In the genomic region with DNA sequence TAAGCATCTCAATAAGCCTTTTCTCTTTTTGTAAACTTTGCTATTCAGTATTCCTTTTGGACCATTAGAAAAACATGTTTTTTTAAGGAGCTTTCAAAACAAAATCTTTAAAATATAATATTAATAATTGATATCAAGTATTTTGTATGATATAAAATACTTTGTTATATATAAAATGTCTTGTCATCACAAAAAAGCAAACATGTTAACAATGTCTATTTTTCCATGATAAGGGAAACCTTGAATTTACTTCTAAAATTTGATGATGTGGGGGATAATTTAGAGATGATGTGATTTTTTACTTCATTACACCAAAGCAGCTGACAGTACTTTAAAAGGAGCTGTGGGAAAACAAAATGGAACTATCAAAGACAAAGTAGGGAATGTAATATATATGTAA, we compare ENCODE assay signal across 31 cellular contexts.
"Had no signal": no experiment of that assay in that cellular context is flagged by ENCODE, and none has a peak within 500 bp of the region (broad histone marks: within the 10 kb centered on the region; RNA-seq: fewer than 3 reads in every experiment).

No MANE protein-coding gene starts in this region.

- H3K27me3 Mint-ChIP-seq: progenitor cell of endocrine pancreas; stimulated activated memory B cell treated with anti-CD40 and anti-IgM and Interleukin-4, amounts not matched to agents 10 μg/mL and 1 μg/mL and 100 μg/mL, for 72 hours; stimulated activated naive CD8-positive, alpha-beta T cell treated with anti-CD3 and anti-CD28 coated beads, Interleukin-15, amount 100 ng/mL, for 72 hours; type B pancreatic cell had no signal

- H3K36me3 ChIP-seq: neural progenitor cell, ovary, spleen, suprapubic skin, tibial artery, transverse colon, upper lobe of right lung, uterus had no signal

- H3K4me3 ChIP-seq: neural progenitor cell, ovary, psoas muscle, skin epidermis, smooth muscle cell, spleen, suprapubic skin, testis, tibial artery, transverse colon, upper lobe of right lung, uterus had no signal

- H3K9me3 ChIP-seq: ovary, psoas muscle, suprapubic skin, testis, tibial artery, transverse colon, upper lobe of right lung, uterus had no signal

- H3K4me2 ChIP-seq: neural progenitor cell, smooth muscle cell had no signal

- H3K4me3 Mint-ChIP-seq: natural killer cell; nephron; neural progenitor cell; stimulated activated memory B cell treated with anti-CD40 and anti-IgM and Interleukin-4, amounts not matched to agents 10 μg/mL and 1 μg/mL and 100 μg/mL, for 72 hours; stimulated activated naive CD8-positive, alpha-beta T cell treated with anti-CD3 and anti-CD28 coated beads, Interleukin-15, amount 100 ng/mL, for 72 hours; type B pancreatic cell had no signal

- H2AFZ ChIP-seq: neural progenitor cell, parathyroid adenoma had no signal

- H3K27ac Mint-ChIP-seq: natural killer cell; nephron; neural progenitor cell; progenitor cell of endocrine pancreas; stimulated activated memory B cell treated with anti-CD40 and anti-IgM and Interleukin-4, amounts not matched to agents 10 μg/mL and 1 μg/mL and 100 μg/mL, for 72 hours; stimulated activated naive CD8-positive, alpha-beta T cell treated with anti-CD3 and anti-CD28 coated beads, Interleukin-15, amount 100 ng/mL, for 72 hours; type B pancreatic cell had no signal

- H3K9me3 Mint-ChIP-seq: neural progenitor cell, type B pancreatic cell had no signal

- H3K36me3 Mint-ChIP-seq: neural progenitor cell; stimulated activated memory B cell treated with anti-CD40 and anti-IgM and Interleukin-4, amounts not matched to agents 10 μg/mL and 1 μg/mL and 100 μg/mL, for 72 hours; type B pancreatic cell had no signal

- H3K27me3 ChIP-seq: neural progenitor cell, ovary, spleen, suprapubic skin, testis, tibial artery, transverse colon, upper lobe of right lung, uterus had no signal

- ATAC-seq: natural killer cell; psoas muscle; right cardiac atrium; sciatic nerve; stimulated activated memory B cell treated with anti-CD40 and anti-IgM and Interleukin-4, amounts not matched to agents 10 μg/mL and 1 μg/mL and 100 μg/mL, for 72 hours; stimulated activated naive CD8-positive, alpha-beta T cell treated with anti-CD3 and anti-CD28 coated beads, Interleukin-15, amount 100 ng/mL, for 72 hours; stimulated activated naive CD8-positive, alpha-beta T cell treated with anti-CD3 and anti-CD28 coated beads, Interleukin-15, Interleukin-2, amounts not matched to agents 100 U/mL and 50 U/mL, for 24 hours; upper lobe of right lung had no signal

- H3K27ac ChIP-seq: neural progenitor cell, ovary, parathyroid adenoma, psoas muscle, skin epidermis, spleen, suprapubic skin, testis, tibial artery, transverse colon, upper lobe of right lung, uterus had no signal

- DNase-seq: natural killer cell; occipital lobe; ovary; posterior cingulate gyrus; psoas muscle; right cardiac atrium; spleen; stimulated activated CD4-positive, alpha-beta T cell treated with anti-CD3 and anti-CD28 coated beads, Interleukin-12 subunit alpha, Interleukin-12 subunit beta, amount 100 ng/mL, for 4 hours; stimulated activated CD4-positive, alpha-beta T cell treated with anti-CD3 and anti-CD28 coated beads, Interleukin-1b, Interleukin-23, amount 100 ng/mL, for 48 hours; stimulated activated CD4-positive, alpha-beta T cell treated with anti-CD3 and anti-CD28 coated beads, Interleukin-4, amount 100 ng/mL, for 1 hour; stimulated activated CD4-positive, alpha-beta T cell treated with anti-CD3 and anti-CD28 coated beads, Interleukin-4, amount 100 ng/mL, for 4 hours; stimulated activated CD8-positive, alpha-beta memory T cell treated with anti-CD3 and anti-CD28 coated beads, Interleukin-4, amount 100 ng/mL, for 48 hours; stimulated activated naive CD4-positive, alpha-beta T cell; stimulated activated naive CD8-positive, alpha-beta T cell treated with anti-CD3 and anti-CD28 coated beads, Interleukin-15, amount 100 ng/mL, for 72 hours; stimulated activated naive CD8-positive, alpha-beta T cell treated with anti-CD3 and anti-CD28 coated beads, Interleukin-15, Interleukin-2, amounts not matched to agents 100 U/mL and 50 U/mL, for 24 hours; substantia nigra; testis; tibial artery; transverse colon; upper lobe of right lung; uterus had no signal

- H3K79me2 ChIP-seq: parathyroid adenoma had no signal

- H3K4me1 ChIP-seq: neural progenitor cell, parathyroid adenoma, psoas muscle, spleen, suprapubic skin, testis, tibial artery, transverse colon, upper lobe of right lung, uterus had no signal

- H3K4me1 Mint-ChIP-seq: natural killer cell; nephron; neural progenitor cell; stimulated activated memory B cell treated with anti-CD40 and anti-IgM and Interleukin-4, amounts not matched to agents 10 μg/mL and 1 μg/mL and 100 μg/mL, for 72 hours; stimulated activated naive CD8-positive, alpha-beta T cell treated with anti-CD3 and anti-CD28 coated beads, Interleukin-15, amount 100 ng/mL, for 72 hours had no signal

- H3K9ac ChIP-seq: neural progenitor cell, parathyroid adenoma had no signal
